Comparison of ENCODE assay signal across 8 cellular contexts in genomic region chr17:8120520-8121443, GRCh38. TPM values are rescaled to one million over a fixed set of nuclear protein-coding genes. Genes with fewer than 3 reads are reported as not detected.
A peak's percentile ranks its signal among the peaks of the same experiment; 100 is the strongest.
DNase-seq lines count a peak whose midpoint lies in the region; ATAC-seq and TF ChIP-seq lines count a peak whose summit lies in the region.

No MANE protein-coding gene starts in this region.

- peak overlapping the region; percentile 12 for H3K27ac ChIP-seq in foreskin keratinocyte
- peak overlapping the region; percentile 43 for H3K27ac ChIP-seq in osteoblast (ENCODE audit: low read depth, low read length)

- peak; percentile 86 for DNase-seq in COLO829 (ENCODE audit: low spot score)
- peak; percentile 88 for DNase-seq in HT-29 (ENCODE audit: low spot score)
- peak; percentile 81 for DNase-seq in RKO (ENCODE audit: low spot score)
- peak; percentile 32 for DNase-seq in activated effector memory CD4-positive, alpha-beta T cell treated with Interleukin-2 at 50 U/mL for 16 hours
- DNase-seq in foreskin keratinocyte = peak; percentile 75 to 85
- peak; percentile 95 for DNase-seq in osteoblast (ENCODE audit: insufficient read length, low spot score, missing footprints)
- DNase-seq in ureter (ENCODE audit: low spot score) = peak; percentile 72

- H3K4me1 ChIP-seq in foreskin keratinocyte (peaks cover 3% of the 10 kb centered on the region), osteoblast (ENCODE audit: insufficient read depth, low read length) (peaks cover 39% of the 10 kb centered on the region)

- no peaks in the 10 kb centered on the region for H3K79me2 ChIP-seq in osteoblast (ENCODE audit: insufficient read depth, low read length)

- H3K27me3 ChIP-seq in foreskin keratinocyte = peaks cover 17% of the 10 kb centered on the region
- peaks cover 39% of the 10 kb centered on the region for H3K27me3 ChIP-seq in osteoblast (ENCODE audit: insufficient read depth, low read length)

- ATAC-seq in foreskin keratinocyte (peak; percentile 46), HG03196 (IDR thresholded peaks at IDR 0.05; ENCODE audit: unreplicated experiment) (no peak)

- peak overlapping the region; percentile 72 for H3K4me3 ChIP-seq in osteoblast (ENCODE audit: insufficient read depth, low read length)

- no peaks in the 10 kb centered on the region for H3K36me3 ChIP-seq in osteoblast (ENCODE audit: insufficient read depth, low read length)

- TF ChIP-seq CTCF in foreskin keratinocyte (conservative IDR thresholded peaks at IDR 0.05) (peak; percentile 56), osteoblast (IDR thresholded peaks at IDR 0.05; ENCODE audit: extremely low read depth, low read depth, low read length) (peak; percentile 51)

- peak overlapping the region; percentile 84 for H2AFZ ChIP-seq in osteoblast (ENCODE audit: low read length)

- H4K20me1 ChIP-seq in osteoblast (ENCODE audit: insufficient read depth, low read length) = peaks cover 7% of the 10 kb centered on the region

- H3K9me3 ChIP-seq in osteoblast (ENCODE audit: low read depth, low read length) = no peaks in the 10 kb centered on the region

- H3K4me2 ChIP-seq in osteoblast (ENCODE audit: insufficient read depth, low read length) = peak overlapping the region; percentile 96

RNA-seq across cellular contexts. Expression of gene ALOXE3, which starts 2.5 kb away (rescaled TPM):
- total RNA-seq in HT-29 (2014; rRNA removed; shearing (Covaris generic)) = not detected in 2 replicates
- total RNA-seq in foreskin keratinocyte (2.4 and 4.7 TPM in 2 replicates), osteoblast (not detected in 2 replicates), ureter (0.44 TPM)
- polyA plus RNA-seq in foreskin keratinocyte = 4.0 and 8.4 TPM in 2 replicates

RNA-seq across cellular contexts. Expression of gene HES7, which starts 3.1 kb away (rescaled TPM):
- total RNA-seq in HT-29 (2014; rRNA removed; shearing (Covaris generic)) = 0.61 and 0.76 TPM in 2 replicates
- total RNA-seq in foreskin keratinocyte (1.0 and 1.1 TPM in 2 replicates), osteoblast (not detected in 2 replicates), ureter (not detected)
- polyA plus RNA-seq in foreskin keratinocyte = 2.6 and 2.8 TPM in 2 replicates

RNA-seq across cellular contexts. Expression of gene PER1, which starts 31.4 kb away (rescaled TPM):
- 37.1 and 43.5 TPM in 2 replicates for total RNA-seq in HT-29 (2014; rRNA removed; shearing (Covaris generic))
- total RNA-seq in foreskin keratinocyte (25.8 and 28.2 TPM in 2 replicates), osteoblast (11.2 and 16.6 TPM in 2 replicates), ureter (152 TPM)
- polyA plus RNA-seq in foreskin keratinocyte = 15.2 and 19.9 TPM in 2 replicates

RNA-seq across cellular contexts. Expression of gene ALOX12B, which starts 33.3 kb away (rescaled TPM):
- 0.97 TPM in 1 of 2 replicates, not detected in the other for total RNA-seq in HT-29 (2014; rRNA removed; shearing (Covaris generic))
- total RNA-seq in foreskin keratinocyte (0.25 and 0.31 TPM in 2 replicates), osteoblast (not detected in 2 replicates), ureter (0.62 TPM)
- 0.30 and 0.43 TPM in 2 replicates for polyA plus RNA-seq in foreskin keratinocyte

RNA-seq across cellular contexts. Expression of gene VAMP2, which starts 42.0 kb away (rescaled TPM):
- 4.9 and 5.8 TPM in 2 replicates for total RNA-seq in HT-29 (2014; rRNA removed; shearing (Covaris generic))
- total RNA-seq in foreskin keratinocyte (5.5 and 6.9 TPM in 2 replicates), osteoblast (5.3 and 5.4 TPM in 2 replicates), ureter (87.9 TPM)
- polyA plus RNA-seq in foreskin keratinocyte = 15.2 and 17.7 TPM in 2 replicates

Comparison
In these comparisons a context has a peak if more than half of its experiments do, and no peak if none do; other contexts are left out.
1. DNase-seq: peak in every context shown above with its lines; median percentile 95 in osteoblast; 88 in HT-29; 86 in COLO829; 81 in RKO; 80 in foreskin keratinocyte; 72 in ureter; 32 in activated effector memory CD4-positive, alpha-beta T cell treated with Interleukin-2 at 50 U/mL for 16 hours.